Comparison of ENCODE assay signal across 8 cellular contexts in genomic region chr3:158105710-158106438, GRCh38. TPM values are rescaled to one million over a fixed set of nuclear protein-coding genes. Genes with fewer than 3 reads are reported as not detected.
A peak's percentile ranks its signal among the peaks of the same experiment; 100 is the strongest.
DNase-seq lines count a peak whose midpoint lies in the region; ATAC-seq and TF ChIP-seq lines count a peak whose summit lies in the region.

TSS of gene SHOX2 (minus strand) at chr3:158106420. CDS start at chr3:158106024, 396 bp downstream.

- no peaks in the 10 kb centered on the region for H3K36me3 ChIP-seq in stomach smooth muscle (ENCODE audit: control insufficient read depth in 2 of 2, insufficient read depth in 2 of 2, low read length in 2 of 2)
- no peaks in the 10 kb centered on the region for H3K36me3 ChIP-seq in PC-3 (ENCODE audit: low read depth, low read length)

- POLR2A ChIA-PET in PC-3 (lab: Charles Lee; ENCODE audit: unreplicated experiment), result no interaction called here

- H3K27me3 Mint-ChIP-seq in immature natural killer cell (ENCODE audit: low read depth in 3 of 3), result peaks cover 66 to 81% (median 74%) of the 10 kb centered on the region in 3 donors

- H3K27ac Mint-ChIP-seq in immature natural killer cell, result peak within 1 kb of the TSS in 4 of 6 donors; percentile 15 to 86 (median 44)

- H3K27me3 ChIP-seq in stomach smooth muscle (ENCODE audit: control insufficient read depth in 1 of 2, insufficient read depth in 2 of 2, low read length in 2 of 2), result peaks cover 60 to 82% of the 10 kb centered on the region in 2 donors
- H3K27me3 ChIP-seq in PC-3 (ENCODE audit: low read length), result no peaks in the 10 kb centered on the region

- H3K9me3 Mint-ChIP-seq in immature natural killer cell, result peaks cover 0 to 12% (median under 1%) of the 10 kb centered on the region in 6 donors

- H3K4me2 ChIP-seq in PC-3 (ENCODE audit: low read length), result no peak within 1 kb of the TSS

- H3K4me1 ChIP-seq in stomach smooth muscle (ENCODE audit: control insufficient read depth, insufficient read depth, low read length) (peaks cover 20% of the 10 kb centered on the region), PC-3 (ENCODE audit: insufficient read depth, low read length) (no peaks in the 10 kb centered on the region)

- H3F3A ChIP-seq in PC-3 (ENCODE audit: low read length, unreplicated experiment), result no peaks in the 10 kb centered on the region

- no peaks in the 10 kb centered on the region for H4K20me1 ChIP-seq in PC-3 (ENCODE audit: low read length)

- peaks cover 6% of the 10 kb centered on the region for H3K79me2 ChIP-seq in PC-3 (ENCODE audit: low read length)

- H3K36me3 Mint-ChIP-seq in immature natural killer cell, result no peaks in the 10 kb centered on the region

- intact Hi-C loops in PC-3 (cut with micrococcal nuclease), result loop anchor here (5.0 kb wide), 1 partner anchor 106 kb away; no protein-coding TSS in a partner anchor

- H3K4me3 ChIP-seq in stomach smooth muscle (ENCODE audit: low read length in 2 of 2), result peak within 1 kb of the TSS; percentile 10 to 57
- no peak within 1 kb of the TSS for H3K4me3 ChIP-seq in PC-3 (ENCODE audit: low read length)

- BruUV-seq in PC-3 (replicated peaks; lab: Mats Ljungman, UMichigan), result no TSS peak

- CTCF ChIA-PET in PC-3 (lab: Charles Lee), result no interaction called here

- H3K9me3 ChIP-seq in stomach smooth muscle (ENCODE audit: control insufficient read depth in 2 of 2, low read length in 2 of 2) (no peaks in the 10 kb centered on the region), PC-3 (ENCODE audit: low read length) (no peaks in the 10 kb centered on the region)

- peak; percentile 27 for DNase-seq in activated naive CD4-positive, alpha-beta T cell treated with anti-CD3 and anti-CD28 coated beads, Interleukin-2, amount 50 U/mL, for 16 hours
- DNase-seq in activated naive CD4-positive, alpha-beta T cell treated with Interleukin-2 at 50 U/mL for 16 hours, result no peak
- DNase-seq in NCI-H774 (lab: John Stamatoyannopoulos, UW) (peak; percentile 32), astrocyte of the hippocampus (ENCODE audit: low read depth, low spot score) (peak; percentile 46), immature natural killer cell (peak in 1 of 3 donors; percentile 36), PC-3 (no peak), HPDE6-E6E7 (ENCODE audit: extremely low spot score) (no peak)

- no peaks in the 10 kb centered on the region for H3K9me2 ChIP-seq in PC-3 (replicated peaks; ENCODE audit: low read length)

- H3K9ac ChIP-seq in stomach smooth muscle (ENCODE audit: low read length in 2 of 2), result no peak within 1 kb of the TSS
- H3K9ac ChIP-seq in PC-3 (ENCODE audit: low read length), result no peak within 1 kb of the TSS

- peaks cover 53 to 76% of the 10 kb centered on the region in 2 donors for H3K4me1 Mint-ChIP-seq in immature natural killer cell

- no peak within 1 kb of the TSS for H2AFZ ChIP-seq in PC-3 (ENCODE audit: low read length)

- H3K27ac ChIP-seq in stomach smooth muscle (ENCODE audit: low read length), result no peak within 1 kb of the TSS
- H3K27ac ChIP-seq in PC-3 (ENCODE audit: low read length), result no peak within 1 kb of the TSS

- H3K4me3 Mint-ChIP-seq in immature natural killer cell, result peak within 1 kb of the TSS; percentile 78 to 92 (median 88)

- no peak for ATAC-seq in PC-3

- no peak for TF ChIP-seq CTCF in PC-3 (conservative IDR thresholded peaks at IDR 0.05; ENCODE audit: low read depth, low read length)

RNA-seq across cellular contexts. Expression of gene SHOX2, which starts in this region (rescaled TPM):
- not detected for polyA plus RNA-seq in immature natural killer cell
- total RNA-seq in PC-3 (2014; rRNA removed), result 0.04 TPM in 1 of 2 replicates, not detected in the other

Comparison
In these comparisons a context has a peak if more than half of its experiments do, and no peak if none do; other contexts are left out.
1. DNase-seq: peak in activated naive CD4-positive, alpha-beta T cell treated with anti-CD3 and anti-CD28 coated beads, Interleukin-2, amount 50 U/mL, for 16 hours (single experiment), NCI-H774 (single experiment) and astrocyte of the hippocampus (single experiment); none in activated naive CD4-positive, alpha-beta T cell treated with Interleukin-2 at 50 U/mL for 16 hours (single experiment), PC-3 (single experiment) and HPDE6-E6E7 (single experiment).